In genomic region chr21:46009951-46010655, GRCh38 we compare ENCODE assay signal across 16 cellular contexts.
"Had no signal": no experiment of that assay in that cellular context is flagged by ENCODE, and none has a peak within 500 bp of the region (broad histone marks: within the 10 kb centered on the region; RNA-seq: fewer than 3 reads in every experiment).

No MANE protein-coding gene starts in this region.

- H3K4me3 ChIP-seq: breast epithelium, dorsolateral prefrontal cortex, esophagus squamous epithelium, mucosa of descending colon, pancreas had no signal

- H3K27ac Mint-ChIP-seq: activated naive CD8-positive, alpha-beta T cell; naive thymus-derived CD8-positive, alpha-beta T cell; stimulated activated naive CD8-positive, alpha-beta T cell treated with anti-CD3 and anti-CD28 coated beads, Interleukin-15, amount 100 ng/mL, for 72 hours had no signal

- H3K27me3 ChIP-seq: breast epithelium, esophagus squamous epithelium, pancreas had no signal

- H3K36me3 Mint-ChIP-seq: activated naive CD8-positive, alpha-beta T cell; naive thymus-derived CD8-positive, alpha-beta T cell had no signal

- H3K27me3 Mint-ChIP-seq: activated naive CD8-positive, alpha-beta T cell had no signal

- H3K9me3 ChIP-seq: breast epithelium, esophagus squamous epithelium, mucosa of descending colon, pancreas had no signal

- ATAC-seq: left colon; mucosa of descending colon; naive thymus-derived CD8-positive, alpha-beta T cell; pancreas; stimulated activated naive CD8-positive, alpha-beta T cell treated with anti-CD3 and anti-CD28 coated beads, Interleukin-15, amount 100 ng/mL, for 72 hours had no signal

- H3K27ac ChIP-seq: breast epithelium, dorsolateral prefrontal cortex, esophagus squamous epithelium, pancreas had no signal

- H3K36me3 ChIP-seq: breast epithelium, esophagus squamous epithelium, pancreas had no signal

- DNase-seq: activated CD4-positive, CD25-positive, alpha-beta regulatory T cell; esophagus squamous epithelium; foreskin fibroblast; left colon; mammary epithelial cell; mucosa of descending colon; retina; stimulated activated CD4-positive, alpha-beta T cell treated with anti-CD3 and anti-CD28 coated beads, Interleukin-15, amount 100 ng/mL, for 24 hours; stimulated activated CD4-positive, alpha-beta T cell treated with anti-CD3 and anti-CD28 coated beads, Interleukin-4, amount 100 ng/mL, for 4 hours; stimulated activated naive CD8-positive, alpha-beta T cell treated with anti-CD3 and anti-CD28 coated beads, Interleukin-15, amount 100 ng/mL, for 72 hours; T-helper 2 cell had no signal

- H3K4me1 Mint-ChIP-seq: naive thymus-derived CD8-positive, alpha-beta T cell had no signal

- H3K4me1 ChIP-seq: breast epithelium, esophagus squamous epithelium, pancreas had no signal

- H3K4me3 Mint-ChIP-seq: activated naive CD8-positive, alpha-beta T cell; naive thymus-derived CD8-positive, alpha-beta T cell; stimulated activated naive CD8-positive, alpha-beta T cell treated with anti-CD3 and anti-CD28 coated beads, Interleukin-15, amount 100 ng/mL, for 72 hours had no signal
